8 cellular contexts compared by ENCODE assay signal in genomic region chr14:50037837-50038236, GRCh38.
DNase-seq lines count a peak whose midpoint lies in the region; ATAC-seq, FAIRE-seq and TF ChIP-seq lines count a peak whose summit lies in the region.

No MANE protein-coding gene starts in this region.

- H3K27me3 ChIP-seq in CD4-positive, alpha-beta T cell (ENCODE audit: control insufficient read depth, insufficient read depth, low read length) = no peaks in the 10 kb centered on the region
- H3K27me3 ChIP-seq in K562 (ENCODE audit: control insufficient read depth in 2 of 2, insufficient read depth in 2 of 2, low read length in 2 of 2) (no peaks in the 10 kb centered on the region), osteoblast (ENCODE audit: insufficient read depth, low read length) (no peaks in the 10 kb centered on the region), neuronal stem cell (ENCODE audit: control insufficient read depth in 3 of 3, insufficient read depth in 3 of 3, low read depth in 1 of 3, low read length in 3 of 3) (peaks cover 0 to 5% (median 2%) of the 10 kb centered on the region in 3 experiments)

- FAIRE-seq in K562 (lab: Jason Lieb, UNC) = no peak

- TF ChIP-seq POLR2A in K562 (conservative IDR thresholded peaks at IDR 0.05) = no peak

- H2AK5ac ChIP-seq in neuronal stem cell (ENCODE audit: low read depth, low read length) = no peak overlapping the region

- H3K9me1 ChIP-seq in K562 (ENCODE audit: control insufficient read depth, insufficient read depth, low read length) = no peaks in the 10 kb centered on the region

- peak overlapping the region; percentile 27; the same call in 1 of the 2 replicates for H3K4me2 ChIP-seq in K562 (ENCODE audit: insufficient read depth, low read length)
- peak overlapping the region; percentile 35 for H3K4me2 ChIP-seq in osteoblast (ENCODE audit: insufficient read depth, low read length)
- no peak overlapping the region for H3K4me2 ChIP-seq in neuronal stem cell (ENCODE audit: insufficient read depth, low read length, poor library complexity, severe bottlenecking)

- H2BK12ac ChIP-seq in neuronal stem cell (ENCODE audit: low read length) = no peak overlapping the region

- no peaks in the 10 kb centered on the region for H3K27me3 Mint-ChIP-seq in CD4-positive, alpha-beta T cell

- ATAC-seq in CD4-positive, alpha-beta T cell (ENCODE audit: poor library complexity) = no peak
- ATAC-seq in HG02610 (IDR thresholded peaks at IDR 0.05; ENCODE audit: unreplicated experiment) (peak; percentile 20), K562 (peak; percentile 13; the same call in 2 of the 3 replicates), GM21367 (IDR thresholded peaks at IDR 0.05; ENCODE audit: unreplicated experiment) (no peak)

- POLR2A ChIA-PET in CD4-positive, alpha-beta T cell (lab: Charles Lee) = interaction anchor here (1.0 to 3.0 kb wide), 8 partner anchors 14 to 176 kb away, joined by 3 to 15 read pairs (median 6); no protein-coding TSS in a partner anchor
- POLR2A ChIA-PET in K562 (lab: Yijun Ruan, JAX) = interaction anchor here (0.5 to 1.2 kb wide), 3 partner anchors 146 to 342 kb away, joined by 3 to 4 read pairs (median 3); no protein-coding TSS in a partner anchor

- in situ Hi-C loops in K562 (cut with MboI) = no loop called here

- H3K9me3 Mint-ChIP-seq in CD4-positive, alpha-beta T cell = no peaks in the 10 kb centered on the region

- no peak for DNase-seq in CD4-positive, alpha-beta T cell
- DNase-seq in K562 (ENCODE audit: extremely low read depth in 1 of 4, low spot score in 3 of 4) = peak in 1 of 4 experiments; percentile 23
- DNase-seq in osteoblast (ENCODE audit: insufficient read length, low spot score, missing footprints) = no peak
- no peak for DNase-seq in NCI-H1694 (lab: John Stamatoyannopoulos, UW)
- no peak for DNase-seq in neuronal stem cell (ENCODE audit: low spot score)
- no peak for DNase-seq in DMS53 (lab: John Stamatoyannopoulos, UW)

- no peak overlapping the region for H3K23ac ChIP-seq in neuronal stem cell (ENCODE audit: low read depth, low read length, poor library complexity)

- no peak for TF ChIP-seq CTCF in CD4-positive, alpha-beta T cell (IDR thresholded peaks at IDR 0.05)
- TF ChIP-seq CTCF in K562 (IDR thresholded peaks at IDR 0.05 in 2 of 3, conservative IDR thresholded peaks at IDR 0.05 in 1 of 3; ENCODE audit: insufficient read depth in 2 of 3, low read depth in 1 of 3, low read length in 3 of 3) = no peak
- TF ChIP-seq CTCF in osteoblast (IDR thresholded peaks at IDR 0.05; ENCODE audit: extremely low read depth, low read depth, low read length) = no peak

- H3K36me3 Mint-ChIP-seq in CD4-positive, alpha-beta T cell (ENCODE audit: low read depth) = peaks cover 28% of the 10 kb centered on the region

- H2BK120ac ChIP-seq in neuronal stem cell (ENCODE audit: low read depth, low read length) = no peak overlapping the region

- H3K4me1 ChIP-seq in K562 (replicated peaks in 1 of 2; ENCODE audit: control insufficient read depth in 2 of 2, insufficient read depth in 2 of 2, low read length in 2 of 2) = peaks cover 9 to 25% of the 10 kb centered on the region in 2 experiments
- peaks cover 33% of the 10 kb centered on the region for H3K4me1 ChIP-seq in osteoblast (ENCODE audit: insufficient read depth, low read length)
- H3K4me1 ChIP-seq in neuronal stem cell (ENCODE audit: control insufficient read depth in 2 of 2, insufficient read depth in 1 of 2, low read depth in 1 of 2, low read length in 2 of 2) = no peaks in the 10 kb centered on the region

- H3K36me3 ChIP-seq in K562 (ENCODE audit: control insufficient read depth, insufficient read depth, low read length) (no peaks in the 10 kb centered on the region), osteoblast (ENCODE audit: insufficient read depth, low read length) (no peaks in the 10 kb centered on the region), neuronal stem cell (replicated peaks in 1 of 2; ENCODE audit: control insufficient read depth in 2 of 2, insufficient read depth in 2 of 2, low read length in 2 of 2) (no peaks in the 10 kb centered on the region)

- no peak for TF ChIP-seq EP300 in K562 (IDR thresholded peaks at IDR 0.05; ENCODE audit: low read length)

- no TSS peak for BruUV-seq in K562 (replicated peaks; lab: Mats Ljungman, UMichigan)

- peaks cover 55% of the 10 kb centered on the region for H3K4me1 Mint-ChIP-seq in CD4-positive, alpha-beta T cell (ENCODE audit: low read depth)

- H4K20me1 ChIP-seq in K562 (replicated peaks; ENCODE audit: control insufficient read depth, insufficient read depth, low read length) (no peaks in the 10 kb centered on the region), osteoblast (ENCODE audit: insufficient read depth, low read length) (no peaks in the 10 kb centered on the region)

- H3K9ac ChIP-seq in K562 (ENCODE audit: insufficient read depth in 1 of 2, low read depth in 2 of 2, low read length in 2 of 2) = no peak overlapping the region
- no peak overlapping the region for H3K9ac ChIP-seq in neuronal stem cell (ENCODE audit: low read depth, low read length, poor library complexity)

- H3K27ac ChIP-seq in CD4-positive, alpha-beta T cell (ENCODE audit: low read depth, low read length) = no peak overlapping the region
- H3K27ac ChIP-seq in K562 (ENCODE audit: extremely low read depth, low read depth, low read length) (peak overlapping the region; percentile 33; the same call in 2 of the 3 replicates), osteoblast (ENCODE audit: low read depth, low read length) (peak overlapping the region; percentile 94), neuronal stem cell (replicated peaks; ENCODE audit: low read length) (no peak overlapping the region)

- no peak overlapping the region for H3K4me3 Mint-ChIP-seq in CD4-positive, alpha-beta T cell

- H2BK5ac ChIP-seq in neuronal stem cell (ENCODE audit: low read length) = no peak overlapping the region

- H3K4me3 ChIP-seq in K562 = no peak overlapping the region
- H3K4me3 ChIP-seq in osteoblast (ENCODE audit: insufficient read depth, low read length) = no peak overlapping the region
- H3K4me3 ChIP-seq in neuronal stem cell (ENCODE audit: low read length in 2 of 2) = no peak overlapping the region

- H3K79me1 ChIP-seq in neuronal stem cell (ENCODE audit: low read depth, low read length) = peaks cover 2% of the 10 kb centered on the region

- H3K9me3 ChIP-seq in CD4-positive, alpha-beta T cell (ENCODE audit: control insufficient read depth, low read length) = no peaks in the 10 kb centered on the region
- H3K9me3 ChIP-seq in K562 (replicated peaks; ENCODE audit: control insufficient read depth, insufficient read depth, low read depth, low read length) = 0 out of 2 replicates have a peak, but pooled peaks cover 2% of the 10 kb centered on the region
- H3K9me3 ChIP-seq in osteoblast (ENCODE audit: low read depth, low read length) = no peaks in the 10 kb centered on the region
- H3K9me3 ChIP-seq in neuronal stem cell (replicated peaks in 1 of 2; ENCODE audit: control insufficient read depth in 2 of 2, insufficient read depth in 1 of 2, low read depth in 1 of 2, low read length in 2 of 2) = no peaks in the 10 kb centered on the region

- no peak overlapping the region for H4K91ac ChIP-seq in neuronal stem cell (ENCODE audit: low read depth, low read length, poor library complexity)

- H3K79me2 ChIP-seq in K562 (ENCODE audit: control insufficient read depth, insufficient read depth, low read length) = no peaks in the 10 kb centered on the region
- H3K79me2 ChIP-seq in osteoblast (ENCODE audit: insufficient read depth, low read length) = no peaks in the 10 kb centered on the region

- CTCF ChIA-PET in CD4-positive, alpha-beta T cell (lab: Charles Lee) = interaction anchor here (1.2 to 2.4 kb wide), 5 partner anchors 44 to 186 kb away, joined by 4 to 9 read pairs (median 4); partner anchors contain the start of genes ARF6 and NEMF
- CTCF ChIA-PET in K562 (lab: Yijun Ruan, JAX; ENCODE audit: low intra/inter-chr PET ratio) = no interaction called here

- no peak overlapping the region for H3K14ac ChIP-seq in neuronal stem cell (ENCODE audit: low read length)

- WGBS in K562 (ENCODE audit: insufficient coverage, low coverage, missing lambda C conversion rate) = 31% methylated on average over 6 of the region's 6 CpGs
- WGBS in neuronal stem cell (ENCODE audit: extremely low coverage in 2 of 2, insufficient read length in 2 of 2, insufficient replicate concordance in 1 of 2), 2 donors = no CpG with 5 or more reads among the region's 6 CpGs

- H3K27ac Mint-ChIP-seq in CD4-positive, alpha-beta T cell = peak overlapping the region; percentile 55

- H2AFZ ChIP-seq in K562 (ENCODE audit: low read depth, low read length) = peak overlapping the region; percentile 57
- no peak overlapping the region for H2AFZ ChIP-seq in osteoblast (ENCODE audit: low read length)
- no peak overlapping the region for H2AFZ ChIP-seq in neuronal stem cell (ENCODE audit: low read length)

- no peak for TF ChIP-seq RAD21 in K562 (CRISPR knock-in tag; conservative IDR thresholded peaks at IDR 0.05 in 1 of 2, IDR thresholded peaks at IDR 0.05 in 1 of 2)

- no peak overlapping the region for H4K8ac ChIP-seq in neuronal stem cell (ENCODE audit: low read depth, low read length)

- intact Hi-C loops in CD4-positive, alpha-beta T cell (cut with DNase I, micrococcal nuclease) = no loop called here
- intact Hi-C loops in K562 (cut with micrococcal nuclease) = loop anchor here (2.0 kb wide), 1 partner anchor 65 kb away; no protein-coding TSS in a partner anchor

- H2BK15ac ChIP-seq in neuronal stem cell (ENCODE audit: low read length) = no peak overlapping the region

- no peak overlapping the region for H3K18ac ChIP-seq in neuronal stem cell (ENCODE audit: low read length)

- H3K4ac ChIP-seq in neuronal stem cell (ENCODE audit: low read length) = no peak overlapping the region

TF ChIP-seq in K562, 482 proteins besides CTCF, POLR2A, EP300 and RAD21 (continues in another document):
- TF ChIP-seq NFIC (IDR thresholded peaks at IDR 0.05) (no peak), SREBF1 (IDR thresholded peaks at IDR 0.05; ENCODE audit: borderline replicate concordance, low read depth, low read length) (no peak)

Comparison
In these comparisons a context has a peak if more than half of its experiments do, and no peak if none do; other contexts are left out.
1. ATAC-seq: peak in HG02610 (single experiment) and K562 (single experiment); none in CD4-positive, alpha-beta T cell (single experiment) and GM21367 (single experiment).
2. H3K27ac ChIP-seq: peak in K562 (single experiment) and osteoblast (single experiment); none in CD4-positive, alpha-beta T cell (single experiment) and neuronal stem cell (single experiment).